Comparison of ENCODE assay signal across 1 cellular context in the genomic region with DNA sequence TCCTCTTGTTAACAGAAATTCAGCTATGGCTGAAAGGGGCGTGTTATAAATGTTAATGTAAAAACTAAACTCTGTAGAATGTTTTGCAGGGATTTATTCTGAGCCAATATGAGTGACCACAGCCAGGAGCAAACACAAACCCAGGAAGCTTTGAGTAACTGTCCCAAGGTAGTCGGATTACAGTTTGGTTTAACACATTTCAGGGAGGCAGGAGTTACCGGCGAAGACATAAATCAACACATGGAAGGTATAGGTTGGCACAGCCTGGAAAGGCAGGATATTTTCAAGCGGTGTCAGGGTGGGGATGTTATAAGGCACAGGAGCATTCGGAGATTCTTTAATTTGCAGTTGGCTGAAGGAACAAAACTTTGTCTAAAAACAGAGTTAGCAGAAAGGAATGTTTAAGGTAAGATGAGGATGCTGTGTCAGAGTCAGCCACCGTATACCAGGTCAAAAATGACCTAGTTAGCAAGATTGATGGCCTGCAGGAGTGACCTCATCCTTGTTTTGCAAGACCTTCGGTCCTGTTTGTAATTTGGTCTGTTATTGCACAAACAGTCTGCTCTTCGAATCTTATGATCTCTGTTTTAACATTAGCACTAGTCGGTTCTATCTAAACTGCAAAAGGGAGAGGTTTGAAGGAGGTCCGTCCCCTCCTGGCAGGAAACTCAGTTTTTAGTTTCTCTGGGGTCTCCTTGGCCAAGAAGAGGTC.
TF ChIP-seq lines count a peak whose summit lies in the region.

No MANE protein-coding gene starts in this region.

TF ChIP-seq in IMR-90, 13 proteins besides CTCF, POLR2A, EP300 and RAD21:
- TF ChIP-seq NFE2L2 (IDR thresholded peaks at IDR 0.05; ENCODE audit: low read depth, low read length) = peak; percentile 31; the same call in 1 of the 2 replicates
- TF ChIP-seq MXI1 (IDR thresholded peaks at IDR 0.05; ENCODE audit: borderline replicate concordance, low read depth, low read length) = no peak
- no peak for TF ChIP-seq CHD1 (IDR thresholded peaks at IDR 0.05; ENCODE audit: low read depth, low read length)
- no peak for TF ChIP-seq SMC3 (IDR thresholded peaks at IDR 0.05; ENCODE audit: low read depth, low read length)
- no peak for TF ChIP-seq RCOR1 (IDR thresholded peaks at IDR 0.05; ENCODE audit: insufficient replicate concordance, low read length)
- TF ChIP-seq CEBPB (IDR thresholded peaks at IDR 0.05; ENCODE audit: low read depth, low read length) = peak; percentile 95
